In the genomic region with DNA sequence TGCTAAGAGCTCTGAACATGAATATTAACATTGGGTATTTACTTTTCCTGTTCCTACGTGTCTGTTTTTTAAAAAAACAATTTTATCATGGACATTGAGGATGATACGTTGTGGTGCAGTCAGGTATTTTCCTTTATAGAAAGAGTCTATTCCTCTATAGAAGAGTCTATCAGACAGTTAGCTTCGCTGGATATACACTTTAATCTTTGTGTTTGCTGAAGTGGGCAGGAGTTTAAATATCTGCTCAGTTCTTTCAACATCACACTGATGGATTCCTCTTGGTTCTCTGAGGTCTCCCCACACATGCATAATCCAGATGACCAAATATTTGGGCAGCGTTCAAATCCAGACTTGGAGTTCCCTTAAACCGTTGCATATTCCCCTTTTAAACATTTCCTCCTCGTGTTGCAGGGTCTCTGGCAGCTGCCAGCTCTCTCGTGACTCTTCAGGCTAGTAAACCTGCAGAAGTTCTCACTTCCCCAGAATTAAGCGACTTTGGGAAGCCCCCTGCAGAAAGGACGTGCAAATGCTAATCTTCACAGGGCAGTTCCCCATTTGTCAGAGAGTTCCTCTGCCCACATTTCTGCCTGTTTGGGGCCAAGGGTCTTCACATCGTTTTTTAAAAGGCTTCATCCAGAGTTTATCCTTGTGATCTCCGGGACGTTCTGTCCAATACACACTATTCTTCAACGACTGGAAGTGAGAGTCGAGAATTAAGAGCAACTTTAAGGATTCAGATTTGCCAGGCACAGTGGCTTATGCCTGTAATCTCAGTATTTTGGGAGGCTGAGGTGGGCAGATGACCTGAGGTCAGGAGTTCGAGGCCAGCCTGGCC, we compare ENCODE assay signal across 12 cellular contexts.
A peak's percentile ranks its signal among the peaks of the same experiment; 100 is the strongest.
DNase-seq lines count a peak whose midpoint lies in the region; ATAC-seq and TF ChIP-seq lines count a peak whose summit lies in the region.
"Had no signal": no experiment of that assay in that cellular context is flagged by ENCODE, and none has a peak within 500 bp of the region (broad histone marks: within the 10 kb centered on the region; RNA-seq: fewer than 3 reads in every experiment).

No MANE protein-coding gene starts in this region.

- H3K9ac ChIP-seq in OCI-LY3 (ENCODE audit: low read length) = peak overlapping the region; percentile 66

- H3K4me3 ChIP-seq in OCI-LY3 (ENCODE audit: low read length) (peak overlapping the region; percentile 41), WERI-Rb-1 (ENCODE audit: low read depth, low read length) (no peak overlapping the region)

- H3K27ac Mint-ChIP-seq in stimulated activated memory B cell treated with anti-CD40 and anti-IgM and Interleukin-4, amounts not matched to agents 10 μg/mL and 1 μg/mL and 100 μg/mL, for 72 hours = no peak overlapping the region
- H3K27ac Mint-ChIP-seq: brain had no signal

- no peaks in the 10 kb centered on the region for H3K27me3 Mint-ChIP-seq in stimulated activated memory B cell treated with anti-CD40 and anti-IgM and Interleukin-4, amounts not matched to agents 10 μg/mL and 1 μg/mL and 100 μg/mL, for 72 hours
- H3K27me3 Mint-ChIP-seq: brain had no signal

- no peaks in the 10 kb centered on the region for H3K79me2 ChIP-seq in OCI-LY3 (ENCODE audit: low read length)

- H3K9me3 ChIP-seq in OCI-LY3 (ENCODE audit: insufficient read depth, low read length) = peaks cover 42% of the 10 kb centered on the region
- H3K9me3 ChIP-seq in WERI-Rb-1 (ENCODE audit: severe bottlenecking) = no peaks in the 10 kb centered on the region

- peaks cover 6% of the 10 kb centered on the region for H3K36me3 Mint-ChIP-seq in stimulated activated memory B cell treated with anti-CD40 and anti-IgM and Interleukin-4, amounts not matched to agents 10 μg/mL and 1 μg/mL and 100 μg/mL, for 72 hours
- H3K36me3 Mint-ChIP-seq: brain had no signal

- no peaks in the 10 kb centered on the region for H3K27me3 ChIP-seq in OCI-LY3 (ENCODE audit: low read depth, low read length)
- H3K27me3 ChIP-seq in WERI-Rb-1 (ENCODE audit: insufficient read depth, low read depth, severe bottlenecking) = no peaks in the 10 kb centered on the region

- peaks cover 8% of the 10 kb centered on the region for H3K9me3 Mint-ChIP-seq in stimulated activated memory B cell treated with anti-CD40 and anti-IgM and Interleukin-4, amounts not matched to agents 10 μg/mL and 1 μg/mL and 100 μg/mL, for 72 hours

- peak overlapping the region; percentile 73 for H3K4me2 ChIP-seq in OCI-LY3 (ENCODE audit: low read length)

- H3K27ac ChIP-seq in OCI-LY3 (ENCODE audit: low read length) (peak overlapping the region; percentile 86), WERI-Rb-1 (no peak overlapping the region)

- no peak for DNase-seq in T-helper 9 cell
- no peak for DNase-seq in WERI-Rb-1
- no peak for DNase-seq in 8988T
- DNase-seq: activated CD4-positive, CD25-positive, alpha-beta regulatory T cell; NCI-H2171 treated with DMSO at 0.1 percent for 48 hours; occipital lobe; stimulated activated CD8-positive, alpha-beta memory T cell treated with anti-CD3 and anti-CD28 coated beads, Interleukin-4, amount 100 ng/mL, for 48 hours had no signal

- peaks cover 28% of the 10 kb centered on the region for H3K36me3 ChIP-seq in OCI-LY3 (replicated peaks; ENCODE audit: low read depth, low read length)
- no peaks in the 10 kb centered on the region for H3K36me3 ChIP-seq in WERI-Rb-1

- peak overlapping the region; percentile 8; the same call in 1 of the 2 replicates for H2AFZ ChIP-seq in OCI-LY3 (ENCODE audit: low read depth, low read length)

- no peaks in the 10 kb centered on the region for H4K20me1 ChIP-seq in OCI-LY3 (ENCODE audit: insufficient read depth, low read length)

- peak overlapping the region; percentile 69 for H3K4me3 Mint-ChIP-seq in stimulated activated memory B cell treated with anti-CD40 and anti-IgM and Interleukin-4, amounts not matched to agents 10 μg/mL and 1 μg/mL and 100 μg/mL, for 72 hours
- H3K4me3 Mint-ChIP-seq: brain had no signal

- TF ChIP-seq CTCF in OCI-LY3 (IDR thresholded peaks at IDR 0.05; ENCODE audit: low read depth, low read length) (no peak), WERI-Rb-1 (IDR thresholded peaks at IDR 0.05; ENCODE audit: low read depth, low read length) (no peak)

- H3K4me1 ChIP-seq in OCI-LY3 (ENCODE audit: low read length) = peaks cover 38% of the 10 kb centered on the region

- H3K4me1 Mint-ChIP-seq in stimulated activated memory B cell treated with anti-CD40 and anti-IgM and Interleukin-4, amounts not matched to agents 10 μg/mL and 1 μg/mL and 100 μg/mL, for 72 hours = peaks cover 26% of the 10 kb centered on the region

- ATAC-seq in GM19035 (IDR thresholded peaks at IDR 0.05; ENCODE audit: unreplicated experiment) (peak; percentile 68), HG02759 (IDR thresholded peaks at IDR 0.05; ENCODE audit: unreplicated experiment) (peak; percentile 81)
- ATAC-seq in stimulated activated memory B cell treated with anti-CD40 and anti-IgM and Interleukin-4, amounts not matched to agents 10 μg/mL and 1 μg/mL and 100 μg/mL, for 72 hours = peak; percentile 95
